12 cellular contexts compared by ENCODE assay signal in genomic region chr1:48790397-48790796, GRCh38. TPM values are rescaled to one million over a fixed set of nuclear protein-coding genes. Genes with fewer than 3 reads are reported as not detected.
DNase-seq lines count a peak whose midpoint lies in the region; ATAC-seq and TF ChIP-seq lines count a peak whose summit lies in the region.
"Had no signal": no experiment of that assay in that cellular context is flagged by ENCODE, and none has a peak within 500 bp of the region (broad histone marks: within the 10 kb centered on the region; RNA-seq: fewer than 3 reads in every experiment).

No MANE protein-coding gene starts in this region.

- no peak overlapping the region for H3K9ac ChIP-seq in muscle layer of colon (ENCODE audit: low read length)

- no peak overlapping the region for H2AFZ ChIP-seq in PC-9

- CTCF ChIA-PET in PC-9 (lab: Charles Lee): no interaction called here

- no peaks in the 10 kb centered on the region for H3K9me2 ChIP-seq in PC-9 (ENCODE audit: insufficient read depth)

- no peaks in the 10 kb centered on the region for H3F3A ChIP-seq in PC-9 (ENCODE audit: insufficient read depth, low read depth)

- H3K36me3 ChIP-seq in muscle layer of colon (ENCODE audit: insufficient read depth, low read length) (no peaks in the 10 kb centered on the region), PC-9 (ENCODE audit: low read depth) (no peaks in the 10 kb centered on the region)

- H3K79me2 ChIP-seq in PC-9 (ENCODE audit: low read depth): no peaks in the 10 kb centered on the region

- BruUV-seq in PC-9 (replicated peaks; lab: Mats Ljungman, UMichigan): no TSS peak

- no peak for TF ChIP-seq CTCF in PC-9 (conservative IDR thresholded peaks at IDR 0.05)

- H3K9me3 ChIP-seq in muscle layer of colon (ENCODE audit: low read length): no peaks in the 10 kb centered on the region
- no peaks in the 10 kb centered on the region for H3K9me3 ChIP-seq in PC-9 (ENCODE audit: insufficient read depth, low read depth)

- ATAC-seq in GM18519 (IDR thresholded peaks at IDR 0.05; ENCODE audit: low FRiP score, unreplicated experiment) (peak; percentile 45), GM21528 (IDR thresholded peaks at IDR 0.05; ENCODE audit: low FRiP score, unreplicated experiment) (peak; percentile 58), HG03460 (IDR thresholded peaks at IDR 0.05; ENCODE audit: unreplicated experiment) (peak; percentile 41), Right ventricle myocardium superior (ENCODE audit: poor library complexity) (no peak), GM19463 (IDR thresholded peaks at IDR 0.05; ENCODE audit: unreplicated experiment) (no peak)
- ATAC-seq: natural killer cell, WTC11 had no signal

- no peak overlapping the region for H3K4me2 ChIP-seq in PC-9

- H3K27ac ChIP-seq in muscle layer of colon (ENCODE audit: low read depth, low read length) (peak overlapping the region; percentile 85), PC-9 (no peak overlapping the region)
- H3K27ac ChIP-seq: RWPE1 had no signal

- H3K4me1 ChIP-seq in muscle layer of colon (ENCODE audit: insufficient read depth, low read length) (peaks cover 44% of the 10 kb centered on the region), PC-9 (replicated peaks; ENCODE audit: insufficient read depth) (no peaks in the 10 kb centered on the region)

- intact Hi-C loops in Right ventricle myocardium superior (cut with DNase I) (no loop called here), PC-9 (cut with micrococcal nuclease; ENCODE audit: unreplicated experiment) (no loop called here)

- DNase-seq in Right ventricle myocardium superior (no peak), PC-9 (no peak)
- DNase-seq in activated CD8-positive, alpha-beta memory T cell treated with anti-CD3 and anti-CD28 coated beads, Interleukin-2, amount 50 U/mL, for 4 hours: no peak
- DNase-seq: natural killer cell, NCI-H2081 had no signal

- no peaks in the 10 kb centered on the region for H3K27me3 ChIP-seq in muscle layer of colon (ENCODE audit: control insufficient read depth in 1 of 2, insufficient read depth in 2 of 2, low read length in 2 of 2)
- no peaks in the 10 kb centered on the region for H3K27me3 ChIP-seq in PC-9 (ENCODE audit: insufficient read depth, low read depth)

- POLR2A ChIA-PET in PC-9 (lab: Charles Lee; ENCODE audit: unreplicated experiment): no interaction called here

- no peaks in the 10 kb centered on the region for H4K20me1 ChIP-seq in PC-9 (ENCODE audit: insufficient read depth)

- H3K4me3 ChIP-seq in muscle layer of colon (ENCODE audit: low read depth in 1 of 2, low read length in 2 of 2) (no peak overlapping the region), PC-9 (no peak overlapping the region)

RNA-seq across cellular contexts. Expression of gene BEND5, which starts 13.7 kb away (rescaled TPM):
- total RNA-seq in Right ventricle myocardium superior (5.0 TPM), PC-9 (2021) (not detected in 2 replicates)

Comparison
In these comparisons a context has a peak if more than half of its experiments do, and no peak if none do; other contexts are left out.
1. ATAC-seq: peak in GM18519 (single experiment), GM21528 (single experiment) and HG03460 (single experiment); none in Right ventricle myocardium superior (single experiment) and GM19463 (single experiment).